ENCODE assay signal across 27 cellular contexts in genomic region chr10:33481184-33481583, GRCh38.
"Had no signal": no experiment of that assay in that cellular context is flagged by ENCODE, and none has a peak within 500 bp of the region (broad histone marks: within the 10 kb centered on the region; RNA-seq: fewer than 3 reads in every experiment).

No MANE protein-coding gene starts in this region.

- H3K27ac Mint-ChIP-seq: immature natural killer cell; stimulated activated effector memory CD8-positive, alpha-beta T cell treated with anti-CD3 and anti-CD28 coated beads, Interleukin-12 subunit alpha, Interleukin-12 subunit beta, amount 100 ng/mL, for 72 hours had no signal

- H3K27me3 ChIP-seq: left lung, pancreas, sigmoid colon, spleen, stomach, testis, thyroid gland, transverse colon, upper lobe of left lung, vagina had no signal

- H3K9me3 ChIP-seq: left lung, lower lobe of right lung, pancreas, prostate gland, sigmoid colon, stomach, testis, thyroid gland, transverse colon, upper lobe of left lung, vagina had no signal

- H3K36me3 ChIP-seq: left lung, lower lobe of right lung, pancreas, prostate gland, sigmoid colon, spleen, stomach, thyroid gland, transverse colon, upper lobe of left lung, vagina had no signal

- H3K9me3 Mint-ChIP-seq: immature natural killer cell; naive thymus-derived CD8-positive, alpha-beta T cell; stimulated activated effector memory CD8-positive, alpha-beta T cell treated with anti-CD3 and anti-CD28 coated beads, Interleukin-12 subunit alpha, Interleukin-12 subunit beta, amount 100 ng/mL, for 72 hours had no signal

- H3K4me3 ChIP-seq: left lung, lower lobe of right lung, pancreas, prostate gland, sigmoid colon, spleen, stomach, thyroid gland, transverse colon, upper lobe of left lung, vagina had no signal

- H3K4me3 Mint-ChIP-seq: immature natural killer cell; naive thymus-derived CD8-positive, alpha-beta T cell; nephron; stimulated activated effector memory CD8-positive, alpha-beta T cell treated with anti-CD3 and anti-CD28 coated beads, Interleukin-12 subunit alpha, Interleukin-12 subunit beta, amount 100 ng/mL, for 72 hours had no signal

- H3K36me3 Mint-ChIP-seq: immature natural killer cell; naive thymus-derived CD8-positive, alpha-beta T cell; stimulated activated effector memory CD8-positive, alpha-beta T cell treated with anti-CD3 and anti-CD28 coated beads, Interleukin-12 subunit alpha, Interleukin-12 subunit beta, amount 100 ng/mL, for 72 hours had no signal

- ATAC-seq: left colon; left lung; lower lobe of right lung; naive thymus-derived CD8-positive, alpha-beta T cell; pancreas; right cardiac atrium; stimulated activated effector memory CD8-positive, alpha-beta T cell treated with anti-CD3 and anti-CD28 coated beads, Interleukin-12 subunit alpha, Interleukin-12 subunit beta, amount 100 ng/mL, for 72 hours had no signal

- DNase-seq: hypothalamus; immature natural killer cell; kidney; left colon; lower lobe of right lung; mammary epithelial cell; mesenchymal stem cell; naive thymus-derived CD8-positive, alpha-beta T cell; posterior cingulate gyrus; retina; sigmoid colon; small intestine; spleen; stimulated activated CD4-positive, alpha-beta T cell treated with anti-CD3 and anti-CD28 coated beads, Interleukin-4, amount 100 ng/mL, for 24 hours; stimulated activated naive CD4-positive, alpha-beta T cell; stomach; testis; thyroid gland; transverse colon had no signal

- H3K4me1 Mint-ChIP-seq: immature natural killer cell; stimulated activated effector memory CD8-positive, alpha-beta T cell treated with anti-CD3 and anti-CD28 coated beads, Interleukin-12 subunit alpha, Interleukin-12 subunit beta, amount 100 ng/mL, for 72 hours had no signal

- H3K27ac ChIP-seq: left lung, lower lobe of right lung, pancreas, prostate gland, sigmoid colon, spleen, stomach, testis, thyroid gland, transverse colon, upper lobe of left lung, vagina had no signal

- H3K4me1 ChIP-seq: left lung, lower lobe of right lung, prostate gland, spleen, upper lobe of left lung, vagina had no signal
